8 cellular contexts compared by ENCODE assay signal in genomic region chr5:180209137-180209581, GRCh38. TPM values are rescaled to one million over a fixed set of nuclear protein-coding genes. Genes with fewer than 3 reads are reported as not detected.
DNase-seq lines count a peak whose midpoint lies in the region; ATAC-seq and TF ChIP-seq lines count a peak whose summit lies in the region.

TSS of gene RASGEF1C (minus strand) at chr5:180209211. CDS start at chr5:180138052, 71,159 bp downstream.

- no peaks in the 10 kb centered on the region for H3K36me3 Mint-ChIP-seq in activated T-helper 17 cell treated with anti-CD3 and anti-CD28 coated beads, Interleukin-2, amount 50 U/mL, for 72 hours (ENCODE audit: low read depth)
- H3K36me3 Mint-ChIP-seq in neural crest cell (ENCODE audit: low read depth): no peaks in the 10 kb centered on the region

- DNase-seq in GM06990 (ENCODE audit: extremely low read depth, insufficient read length): peak; percentile 59
- peak; percentile 48 to 74 for DNase-seq in NOMO-1 (lab: John Stamatoyannopoulos, UW; ENCODE audit: unreplicated experiment in 2 of 2)
- peak; percentile 62 for DNase-seq in fibroblast of pulmonary artery (ENCODE audit: low read depth)
- peak; percentile 73 for DNase-seq in neural crest cell (ENCODE audit: low read depth, low spot score)

- no peak within 1 kb of the TSS for H3K27ac Mint-ChIP-seq in activated T-helper 17 cell treated with anti-CD3 and anti-CD28 coated beads, Interleukin-2, amount 50 U/mL, for 72 hours
- H3K27ac Mint-ChIP-seq in neural crest cell (ENCODE audit: unreplicated experiment): peak within 1 kb of the TSS; percentile 92

- H3K4me1 ChIP-seq in subcutaneous abdominal adipose tissue (ENCODE audit: control insufficient read depth in 5 of 5, insufficient read depth in 5 of 5, low read length in 5 of 5): peaks cover 0 to 16% (median 11%) of the 10 kb centered on the region in 5 donors

- no peak within 1 kb of the TSS for H3K27ac ChIP-seq in subcutaneous abdominal adipose tissue (ENCODE audit: low read depth, low read length)

- H3K9me3 Mint-ChIP-seq in activated T-helper 17 cell treated with anti-CD3 and anti-CD28 coated beads, Interleukin-2, amount 50 U/mL, for 72 hours: no peaks in the 10 kb centered on the region
- H3K9me3 Mint-ChIP-seq in neural crest cell: no peaks in the 10 kb centered on the region

- H3K27me3 ChIP-seq in GM06990 (replicated peaks; ENCODE audit: control insufficient read depth, insufficient read depth, low read length) (no peaks in the 10 kb centered on the region; the same call in 1 of the 2 replicates), subcutaneous abdominal adipose tissue (ENCODE audit: control insufficient read depth in 5 of 5, insufficient read depth in 4 of 5, low read length in 5 of 5) (peaks cover 22 to 43% (median 30%) of the 10 kb centered on the region in 5 donors)

- H3K9ac ChIP-seq in subcutaneous abdominal adipose tissue (ENCODE audit: low read length in 5 of 5): peak within 1 kb of the TSS in 2 of 5 donors; percentile 35 to 46

- peaks cover 8% of the 10 kb centered on the region for H3K4me1 Mint-ChIP-seq in activated T-helper 17 cell treated with anti-CD3 and anti-CD28 coated beads, Interleukin-2, amount 50 U/mL, for 72 hours
- H3K4me1 Mint-ChIP-seq in neural crest cell: peaks cover 6% of the 10 kb centered on the region

- TF ChIP-seq CTCF in GM06990 (IDR thresholded peaks at IDR 0.05; ENCODE audit: insufficient read depth, low read length, poor library complexity, severe bottlenecking) (no peak), fibroblast of pulmonary artery (IDR thresholded peaks at IDR 0.05; ENCODE audit: low read length, missing control alignments) (peak; percentile 9), neural crest cell (conservative IDR thresholded peaks at IDR 0.05) (peak; percentile 59)

- H3K4me3 ChIP-seq in GM06990 (replicated peaks; ENCODE audit: low read depth, low read length): no peak within 1 kb of the TSS
- H3K4me3 ChIP-seq in fibroblast of pulmonary artery (replicated peaks; ENCODE audit: low read depth, low read length): peak within 1 kb of the TSS; percentile 28
- H3K4me3 ChIP-seq in subcutaneous abdominal adipose tissue (ENCODE audit: low read depth in 1 of 5, low read length in 5 of 5): peak within 1 kb of the TSS; percentile 23 to 55 (median 51)

- H3K9me3 ChIP-seq in subcutaneous abdominal adipose tissue (ENCODE audit: control insufficient read depth in 5 of 5, low read length in 5 of 5): peaks cover 0 to 8% (median 0%) of the 10 kb centered on the region in 5 donors

- peak within 1 kb of the TSS; percentile 50 for H3K4me3 Mint-ChIP-seq in activated T-helper 17 cell treated with anti-CD3 and anti-CD28 coated beads, Interleukin-2, amount 50 U/mL, for 72 hours
- H3K4me3 Mint-ChIP-seq in neural crest cell: peak within 1 kb of the TSS; percentile 74

- peaks cover 35% of the 10 kb centered on the region for H3K27me3 Mint-ChIP-seq in activated T-helper 17 cell treated with anti-CD3 and anti-CD28 coated beads, Interleukin-2, amount 50 U/mL, for 72 hours
- H3K27me3 Mint-ChIP-seq in neural crest cell (ENCODE audit: low read depth): peaks cover 5% of the 10 kb centered on the region

- H3K36me3 ChIP-seq in GM06990 (ENCODE audit: control insufficient read depth, insufficient read depth, low read length) (no peaks in the 10 kb centered on the region), subcutaneous abdominal adipose tissue (ENCODE audit: control insufficient read depth in 5 of 5, insufficient read depth in 5 of 5, low read length in 5 of 5) (no peaks in the 10 kb centered on the region)

- ATAC-seq in HG02642 (IDR thresholded peaks at IDR 0.05; ENCODE audit: poor library complexity, unreplicated experiment): peak; percentile 76
- peak; percentile 84 for ATAC-seq in activated T-helper 17 cell treated with anti-CD3 and anti-CD28 coated beads, Interleukin-2, amount 50 U/mL, for 72 hours (replicated peaks)
- no peak for ATAC-seq in GM19455 (IDR thresholded peaks at IDR 0.05; ENCODE audit: unreplicated experiment)

RNA-seq across cellular contexts. Expression of gene RASGEF1C, which starts in this region (rescaled TPM):
- total RNA-seq in activated T-helper 17 cell treated with anti-CD3 and anti-CD28 coated beads, Interleukin-2, amount 50 U/mL, for 72 hours: not detected
- 1.7 and 2.0 TPM in 2 replicates for total RNA-seq in neural crest cell

Comparison
In these comparisons a context has a peak if more than half of its experiments do, and no peak if none do; other contexts are left out.
1. Peak in ATAC-seq in activated T-helper 17 cell treated with anti-CD3 and anti-CD28 coated beads, Interleukin-2, amount 50 U/mL, for 72 hours; RNA of the gene not detected or under 1 TPM.